ENCODE assay signal across 26 cellular contexts in the genomic region with DNA sequence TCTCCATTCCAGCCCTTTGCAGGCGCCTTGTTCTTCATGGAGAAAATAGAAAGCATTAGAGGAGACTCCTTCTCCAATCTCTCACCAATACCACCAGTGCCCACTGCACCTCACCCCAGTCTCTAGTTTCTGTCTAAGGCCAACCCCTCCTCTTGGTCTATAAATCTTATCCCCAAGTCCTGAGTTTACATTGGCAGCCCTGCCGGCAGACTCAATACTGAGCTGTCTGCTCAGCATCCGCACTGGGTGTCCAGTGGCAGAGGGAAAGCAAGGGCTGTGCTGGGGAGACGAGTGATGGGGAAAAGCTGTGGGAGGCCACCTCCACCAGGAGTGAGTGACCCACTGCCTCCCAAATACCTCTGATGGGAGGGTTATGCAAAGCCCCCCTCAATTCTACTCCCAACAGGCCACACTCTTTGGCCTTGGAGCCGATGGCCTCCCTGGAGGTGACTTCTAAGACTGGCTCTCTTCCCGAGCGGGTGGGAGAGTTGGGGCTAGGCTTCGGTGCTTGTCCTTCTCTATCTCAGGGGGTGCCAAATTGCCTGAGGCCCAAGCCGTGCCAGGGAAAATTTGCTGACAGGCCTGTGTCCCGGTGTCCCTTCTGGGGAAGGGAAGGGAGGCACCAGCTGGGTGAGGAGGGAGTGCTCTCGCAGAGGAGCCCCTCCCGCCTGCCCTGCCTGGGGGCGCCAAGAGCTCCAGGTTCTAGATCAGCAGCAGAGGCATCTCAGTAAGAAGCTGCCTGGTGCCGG. TPM values are rescaled to one million over a fixed set of nuclear protein-coding genes. Genes with fewer than 3 reads are reported as not detected.
"Had no signal": no experiment of that assay in that cellular context is flagged by ENCODE, and none has a peak within 500 bp of the region (broad histone marks: within the 10 kb centered on the region; RNA-seq: fewer than 3 reads in every experiment).

No MANE protein-coding gene starts in this region.

- H3K9me3 Mint-ChIP-seq: activated B cell treated with CpG ODN at 0.5 μM for 24 hours; activated T-cell treated with anti-CD3 and anti-CD28 coated beads, Interleukin-2, amount 50 U/mL, for 4 hours; activated T-helper 2 cell treated with anti-CD3 and anti-CD28 coated beads, Interferon-gamma antibody, Interleukin-2, Interleukin-4, amounts not matched to agents 10 μg/mL and 5 μg/mL and 100 μg/mL, durations not matched to agents 14 hours and 24 hours and 36 hours; memory B cell; naive B cell; stimulated activated effector memory CD8-positive, alpha-beta T cell treated with anti-CD3 and anti-CD28 coated beads, Interleukin-12 subunit alpha, Interleukin-12 subunit beta, amount 100 ng/mL, for 72 hours; T-helper 1 cell treated with Interleukin-12 subunit alpha and Interleukin-12 subunit beta and Interleukin-4 antibody, amounts not matched to agents 30 μg/mL and 1 μg/mL, for 36 hours; type B pancreatic cell had no signal

- H3K4me3 Mint-ChIP-seq: activated B cell treated with CpG ODN at 0.5 μM for 24 hours; activated CD4-positive, alpha-beta T cell treated with anti-CD3 and anti-CD28 coated beads for 36 hours; activated naive CD8-positive, alpha-beta T cell; activated T-cell treated with anti-CD3 and anti-CD28 coated beads, Interleukin-2, amount 50 U/mL, for 4 hours; memory B cell; naive B cell; stimulated activated effector memory CD8-positive, alpha-beta T cell treated with anti-CD3 and anti-CD28 coated beads, Interleukin-12 subunit alpha, Interleukin-12 subunit beta, amount 100 ng/mL, for 72 hours; T-helper 1 cell treated with Interleukin-12 subunit alpha and Interleukin-12 subunit beta and Interleukin-4 antibody, amounts not matched to agents 30 μg/mL and 1 μg/mL, for 36 hours; type B pancreatic cell had no signal

- H3K4me1 Mint-ChIP-seq: activated B cell treated with CpG ODN at 0.5 μM for 24 hours; activated CD4-positive, alpha-beta T cell treated with anti-CD3 and anti-CD28 coated beads for 36 hours; memory B cell; naive B cell; stimulated activated effector memory CD8-positive, alpha-beta T cell treated with anti-CD3 and anti-CD28 coated beads, Interleukin-12 subunit alpha, Interleukin-12 subunit beta, amount 100 ng/mL, for 72 hours had no signal

- H3K36me3 ChIP-seq: adrenal gland, prostate gland, vagina had no signal

- H3K36me3 Mint-ChIP-seq: activated naive CD8-positive, alpha-beta T cell; memory B cell; naive B cell; stimulated activated effector memory CD8-positive, alpha-beta T cell treated with anti-CD3 and anti-CD28 coated beads, Interleukin-12 subunit alpha, Interleukin-12 subunit beta, amount 100 ng/mL, for 72 hours; type B pancreatic cell had no signal

- H3K4me2 ChIP-seq: hepatocyte had no signal

- H2AFZ ChIP-seq: hepatocyte had no signal

- H3K4me1 ChIP-seq: adrenal gland, prostate gland, testis, vagina had no signal

- H3K79me2 ChIP-seq: hepatocyte had no signal

- H3K27me3 Mint-ChIP-seq: activated B cell treated with CpG ODN at 0.5 μM for 24 hours; activated CD4-positive, alpha-beta T cell treated with anti-CD3 and anti-CD28 coated beads for 36 hours; activated naive CD8-positive, alpha-beta T cell; memory B cell; naive B cell had no signal

- ATAC-seq: activated CD4-positive, alpha-beta T cell treated with anti-CD3 and anti-CD28 coated beads for 36 hours; stimulated activated effector memory CD8-positive, alpha-beta T cell treated with anti-CD3 and anti-CD28 coated beads, Interleukin-12 subunit alpha, Interleukin-12 subunit beta, amount 100 ng/mL, for 72 hours had no signal

- H3K27ac Mint-ChIP-seq: activated B cell treated with CpG ODN at 0.5 μM for 24 hours; activated CD4-positive, alpha-beta T cell treated with anti-CD3 and anti-CD28 coated beads for 36 hours; activated naive CD8-positive, alpha-beta T cell; activated T-helper 2 cell treated with anti-CD3 and anti-CD28 coated beads, Interferon-gamma antibody, Interleukin-2, Interleukin-4, amounts not matched to agents 10 μg/mL and 5 μg/mL and 100 μg/mL, durations not matched to agents 14 hours and 24 hours and 36 hours; memory B cell; stimulated activated effector memory CD8-positive, alpha-beta T cell treated with anti-CD3 and anti-CD28 coated beads, Interleukin-12 subunit alpha, Interleukin-12 subunit beta, amount 100 ng/mL, for 72 hours; T-helper 1 cell treated with Interleukin-12 subunit alpha and Interleukin-12 subunit beta and Interleukin-4 antibody, amounts not matched to agents 30 μg/mL and 1 μg/mL, for 36 hours; type B pancreatic cell had no signal

- H3K27ac ChIP-seq: adrenal gland, hepatocyte, prostate gland, testis, vagina had no signal

- H3K9me3 ChIP-seq: adrenal gland, prostate gland, testis, vagina had no signal

- H3K27me3 ChIP-seq: adrenal gland, hepatocyte, testis, vagina had no signal

- DNase-seq: activated B cell treated with CpG ODN at 0.5 μM for 24 hours; activated CD4-positive, alpha-beta T cell treated with anti-CD3 and anti-CD28 coated beads for 36 hours; activated CD4-positive, alpha-beta T cell treated with anti-CD3 and anti-CD28 coated beads, Interleukin-2, amount 50 U/mL, for 48 hours; activated CD8-positive, alpha-beta memory T cell treated with anti-CD3 and anti-CD28 coated beads, Interleukin-2, amount 50 U/mL, for 48 hours; activated naive CD4-positive, alpha-beta T cell; activated T-cell treated with anti-CD3 and anti-CD28 coated beads, Interleukin-2, amount 50 U/mL, for 4 hours; adrenal gland; cerebellar nuclear complex; effector CD4-positive, alpha-beta T cell; glutamatergic neuron; naive B cell; stimulated activated CD4-positive, alpha-beta T cell treated with anti-CD3 and anti-CD28 coated beads, Interleukin-12 subunit alpha, Interleukin-12 subunit beta, amount 100 ng/mL, for 4 hours; T1000; testis had no signal

- H3K4me3 ChIP-seq: adrenal gland, hepatocyte, prostate gland, testis, vagina had no signal

- FAIRE-seq: bronchial epithelial cell, frontal cortex had no signal

RNA-seq across cellular contexts. Expression of gene KCNK12, which starts 46.9 kb away (rescaled TPM):
- total RNA-seq: osteocyte, vagina had no signal
